1 cellular context compared by ENCODE assay signal in the genomic region with DNA sequence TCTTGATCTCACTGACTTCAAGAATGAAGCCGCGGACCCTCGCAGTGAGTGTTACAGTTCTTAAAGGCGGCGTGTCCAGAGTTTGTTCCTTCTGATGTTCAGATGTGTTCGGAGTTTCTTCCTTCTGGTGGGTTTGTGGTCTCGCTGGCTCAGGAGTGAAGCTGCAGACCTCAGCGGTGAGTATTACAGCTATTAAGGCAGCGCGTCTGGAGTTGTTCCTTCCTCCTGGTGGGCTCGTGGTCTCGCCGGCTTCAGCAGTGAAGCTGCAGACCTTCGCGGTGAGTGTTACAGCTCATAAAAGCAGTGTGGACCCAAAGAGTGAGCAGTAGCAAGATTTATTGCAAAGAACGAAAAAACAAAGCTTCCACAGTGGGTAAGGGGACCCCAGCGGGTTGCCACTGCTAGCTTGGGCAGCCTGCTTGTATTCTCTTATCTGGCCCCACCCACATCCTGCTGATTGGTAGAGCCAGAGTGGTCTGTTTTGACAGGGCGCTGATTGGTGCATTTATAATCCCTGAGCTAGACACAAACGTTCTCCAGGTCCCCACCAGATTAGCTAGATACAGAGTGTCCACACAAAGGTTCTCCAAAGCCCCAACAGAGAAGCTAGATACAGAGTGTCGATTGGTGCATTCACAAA.
TF ChIP-seq lines count a peak whose summit lies in the region.

No MANE protein-coding gene starts in this region.

TF ChIP-seq in K562, 482 proteins besides CTCF, POLR2A, EP300 and RAD21:
- TF ChIP-seq NFYB (IDR thresholded peaks at IDR 0.05; ENCODE audit: extremely low read depth, insufficient read length): peak; percentile 20
